ENCODE assay signal across 14 cellular contexts in the genomic region with DNA sequence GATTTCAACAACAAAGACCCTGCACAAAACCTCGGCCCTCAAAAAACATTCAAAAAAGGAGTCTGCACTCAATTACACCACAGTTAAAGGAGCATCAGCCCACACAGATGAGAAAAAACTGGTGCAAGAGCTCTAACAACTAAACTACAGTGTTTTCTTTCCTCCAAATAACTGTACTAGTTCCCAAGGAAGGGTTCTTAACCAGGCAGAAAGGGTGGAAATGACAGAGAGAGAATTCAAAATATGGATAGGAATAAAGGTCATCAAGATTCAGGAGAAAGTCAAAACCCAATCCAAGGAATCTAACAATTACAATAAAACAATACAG.
DNase-seq lines count a peak whose midpoint lies in the region; ATAC-seq, FAIRE-seq and TF ChIP-seq lines count a peak whose summit lies in the region.
"Had no signal": no experiment of that assay in that cellular context is flagged by ENCODE, and none has a peak within 500 bp of the region (broad histone marks: within the 10 kb centered on the region; RNA-seq: fewer than 3 reads in every experiment).

No MANE protein-coding gene starts in this region.

- TF ChIP-seq CTCF in GM23338 (conservative IDR thresholded peaks at IDR 0.05; ENCODE audit: low read depth in 2 of 2) (no peak), RWPE2 (IDR thresholded peaks at IDR 0.05; ENCODE audit: poor library complexity, severe bottlenecking) (peak; percentile 36), endothelial cell of umbilical vein (IDR thresholded peaks at IDR 0.05; ENCODE audit: extremely low read depth in 1 of 2, insufficient read depth in 1 of 2, low read depth in 1 of 2, low read length in 2 of 2) (no peak), osteoblast (IDR thresholded peaks at IDR 0.05; ENCODE audit: extremely low read depth, low read depth, low read length) (no peak), GM20000 (IDR thresholded peaks at IDR 0.05; ENCODE audit: extremely low read depth, missing control alignments) (no peak)
- TF ChIP-seq CTCF in activated CD8-positive, alpha-beta T cell treated with anti-CD3 and anti-CD28 coated beads for 36 hours (IDR thresholded peaks at IDR 0.05): no peak

- no peaks in the 10 kb centered on the region for H3K9me3 ChIP-seq in RWPE2 (ENCODE audit: severe bottlenecking)
- H3K9me3 ChIP-seq in endothelial cell of umbilical vein (replicated peaks; ENCODE audit: control insufficient read depth, insufficient read depth, low read length): no peaks in the 10 kb centered on the region
- no peaks in the 10 kb centered on the region for H3K9me3 ChIP-seq in osteoblast (ENCODE audit: low read depth, low read length)
- H3K9me3 ChIP-seq: BE2C, SJSA1 had no signal

- peaks cover 4% of the 10 kb centered on the region; the same call in 2 of the 3 replicates for H3K4me1 Mint-ChIP-seq in GM23338
- H3K4me1 Mint-ChIP-seq in activated CD8-positive, alpha-beta T cell treated with anti-CD3 and anti-CD28 coated beads for 36 hours (ENCODE audit: low read depth): no peaks in the 10 kb centered on the region
- H3K4me1 Mint-ChIP-seq: CD4-positive, alpha-beta memory T cell had no signal

- H3K4me1 ChIP-seq in GM23338 (ENCODE audit: insufficient read depth) (peaks cover 4% of the 10 kb centered on the region; the same call in 1 of the 2 replicates), RWPE2 (ENCODE audit: insufficient read depth, poor library complexity, severe bottlenecking) (no peaks in the 10 kb centered on the region), endothelial cell of umbilical vein (ENCODE audit: control insufficient read depth, extremely low read depth, insufficient read depth, low read length) (no peaks in the 10 kb centered on the region), osteoblast (ENCODE audit: insufficient read depth, low read length) (peaks cover 3% of the 10 kb centered on the region)
- H3K4me1 ChIP-seq: BE2C, SJSA1 had no signal

- no peak overlapping the region for H3K27ac ChIP-seq in GM23338 (ENCODE audit: low read depth)
- H3K27ac ChIP-seq in RWPE2 (ENCODE audit: poor library complexity, severe bottlenecking): no peak overlapping the region
- no peak overlapping the region for H3K27ac ChIP-seq in endothelial cell of umbilical vein (ENCODE audit: insufficient read depth, low read depth, low read length)
- H3K27ac ChIP-seq in osteoblast (ENCODE audit: low read depth, low read length): no peak overlapping the region
- H3K27ac ChIP-seq: SJSA1 had no signal

- DNase-seq in GM23338 (ENCODE audit: low spot score): no peak
- DNase-seq in RWPE2 (ENCODE audit: low spot score): no peak
- DNase-seq in endothelial cell of umbilical vein (ENCODE audit: low read depth, low spot score): no peak
- no peak for DNase-seq in osteoblast (ENCODE audit: insufficient read length, low spot score, missing footprints)
- DNase-seq in GM20000 (ENCODE audit: low spot score): no peak
- DNase-seq in kidney tubule cell (ENCODE audit: low spot score): no peak
- DNase-seq in activated CD8-positive, alpha-beta T cell treated with anti-CD3 and anti-CD28 coated beads for 36 hours: no peak
- DNase-seq: CD4-positive, alpha-beta memory T cell; NCI-H1436 treated with DMSO at 0.1 percent for 48 hours; NCI-H2081 treated with DMSO at 0.1 percent for 48 hours; NCI-H510A had no signal

- H3K27me3 ChIP-seq in GM23338 (ENCODE audit: insufficient read depth) (no peaks in the 10 kb centered on the region), RWPE2 (ENCODE audit: insufficient read depth, poor library complexity, severe bottlenecking) (no peaks in the 10 kb centered on the region), endothelial cell of umbilical vein (ENCODE audit: control insufficient read depth in 2 of 2, insufficient read depth in 2 of 2, low read length in 2 of 2) (no peaks in the 10 kb centered on the region), osteoblast (ENCODE audit: insufficient read depth, low read length) (no peaks in the 10 kb centered on the region)
- H3K27me3 ChIP-seq: BE2C, SJSA1 had no signal

- dilution Hi-C loops in endothelial cell of umbilical vein (cut with MboI; ENCODE audit: extremely low pct_ligation_motif_present, low sequenced_read_pairs): no loop called here

- no peak overlapping the region for H3K9ac ChIP-seq in endothelial cell of umbilical vein (replicated peaks; ENCODE audit: extremely low read depth, insufficient read depth, low read length)

- TF ChIP-seq POLR2A in endothelial cell of umbilical vein (IDR thresholded peaks at IDR 0.05; ENCODE audit: low read depth, low read length): no peak

- CTCF ChIA-PET in endothelial cell of umbilical vein (lab: Charles Lee): interaction anchor here (1.0 to 3.3 kb wide), 9 partner anchors 11 to 971 kb away, joined by 3 to 55 read pairs (median 7); a partner anchor contains a TSS
- CTCF ChIA-PET in activated CD8-positive, alpha-beta T cell treated with anti-CD3 and anti-CD28 coated beads for 36 hours (lab: Charles Lee): no interaction called here

- H3K4me2 ChIP-seq in GM23338 (peak overlapping the region; percentile 58), endothelial cell of umbilical vein (ENCODE audit: insufficient read depth, low read length) (no peak overlapping the region), osteoblast (ENCODE audit: insufficient read depth, low read length) (peak overlapping the region; percentile 39)

- H4K20me1 ChIP-seq in GM23338 (replicated peaks; ENCODE audit: insufficient read depth) (no peaks in the 10 kb centered on the region), endothelial cell of umbilical vein (replicated peaks; ENCODE audit: control insufficient read depth, extremely low read depth, insufficient read depth, low read length) (no peaks in the 10 kb centered on the region), osteoblast (ENCODE audit: insufficient read depth, low read length) (no peaks in the 10 kb centered on the region)

- H3K79me2 ChIP-seq in GM23338 (replicated peaks; ENCODE audit: insufficient read depth): no peaks in the 10 kb centered on the region
- no peaks in the 10 kb centered on the region for H3K79me2 ChIP-seq in endothelial cell of umbilical vein (ENCODE audit: control insufficient read depth, insufficient read depth, low read length)
- no peaks in the 10 kb centered on the region for H3K79me2 ChIP-seq in osteoblast (ENCODE audit: insufficient read depth, low read length)

- no peak overlapping the region for H3K4me3 Mint-ChIP-seq in GM23338
- H3K4me3 Mint-ChIP-seq in activated CD8-positive, alpha-beta T cell treated with anti-CD3 and anti-CD28 coated beads for 36 hours: no peak overlapping the region
- H3K4me3 Mint-ChIP-seq: CD4-positive, alpha-beta memory T cell had no signal

- H3K4me3 ChIP-seq in GM23338 (no peak overlapping the region), RWPE2 (ENCODE audit: severe bottlenecking) (no peak overlapping the region), endothelial cell of umbilical vein (replicated peaks in 1 of 3; ENCODE audit: insufficient read depth in 1 of 3, low read depth in 1 of 3, low read length in 3 of 3) (no peak overlapping the region), osteoblast (ENCODE audit: insufficient read depth, low read length) (no peak overlapping the region)
- H3K4me3 ChIP-seq: SJSA1 had no signal

- peaks cover 9% of the 10 kb centered on the region; the same call in 1 of the 3 replicates for H3K36me3 Mint-ChIP-seq in GM23338 (ENCODE audit: low read depth)
- no peaks in the 10 kb centered on the region for H3K36me3 Mint-ChIP-seq in activated CD8-positive, alpha-beta T cell treated with anti-CD3 and anti-CD28 coated beads for 36 hours (ENCODE audit: low read depth)
- H3K36me3 Mint-ChIP-seq: CD4-positive, alpha-beta memory T cell had no signal

- no peaks in the 10 kb centered on the region for H3K9me2 ChIP-seq in GM23338 (ENCODE audit: insufficient read depth)

- no peaks in the 10 kb centered on the region for H3F3A ChIP-seq in GM23338 (replicated peaks; ENCODE audit: low read depth)

- POLR2A ChIA-PET in endothelial cell of umbilical vein (lab: Charles Lee): no interaction called here
- POLR2A ChIA-PET in activated CD8-positive, alpha-beta T cell treated with anti-CD3 and anti-CD28 coated beads for 36 hours (lab: Charles Lee): no interaction called here

- H3K36me3 ChIP-seq in GM23338 (ENCODE audit: insufficient read depth): no peaks in the 10 kb centered on the region
- no peaks in the 10 kb centered on the region for H3K36me3 ChIP-seq in RWPE2 (ENCODE audit: low read depth)
- no peaks in the 10 kb centered on the region for H3K36me3 ChIP-seq in endothelial cell of umbilical vein (ENCODE audit: control insufficient read depth in 2 of 2, extremely low read depth in 1 of 2, insufficient read depth in 2 of 2, low read length in 2 of 2)
- no peaks in the 10 kb centered on the region for H3K36me3 ChIP-seq in osteoblast (ENCODE audit: insufficient read depth, low read length)
- H3K36me3 ChIP-seq: BE2C, SJSA1 had no signal

- H2AFZ ChIP-seq in GM23338 (peak overlapping the region; percentile 83; the same call in 1 of the 2 replicates), endothelial cell of umbilical vein (ENCODE audit: low read depth, low read length) (peak overlapping the region; percentile 79), osteoblast (ENCODE audit: low read length) (peak overlapping the region; percentile 84)

- peaks cover 12% of the 10 kb centered on the region for H3K9me3 Mint-ChIP-seq in GM23338
- H3K9me3 Mint-ChIP-seq in activated CD8-positive, alpha-beta T cell treated with anti-CD3 and anti-CD28 coated beads for 36 hours: peaks cover 17% of the 10 kb centered on the region

- no peak overlapping the region for H3K27ac Mint-ChIP-seq in GM23338
- H3K27ac Mint-ChIP-seq in activated CD8-positive, alpha-beta T cell treated with anti-CD3 and anti-CD28 coated beads for 36 hours: no peak overlapping the region
- H3K27ac Mint-ChIP-seq: CD4-positive, alpha-beta memory T cell had no signal

- H3K9me1 ChIP-seq in endothelial cell of umbilical vein (replicated peaks; ENCODE audit: control insufficient read depth, extremely low read depth, insufficient read depth, low read length): no peaks in the 10 kb centered on the region

- intact Hi-C loops in endothelial cell of umbilical vein (cut with micrococcal nuclease): loop anchor here (5.0 to 10.0 kb wide), 3 partner anchors 181 to 941 kb away; a partner anchor contains a TSS
- intact Hi-C loops in activated CD8-positive, alpha-beta T cell treated with anti-CD3 and anti-CD28 coated beads for 36 hours (cut with micrococcal nuclease): no loop called here

- BruUV-seq in endothelial cell of umbilical vein (replicated peaks; lab: Mats Ljungman, UMichigan): no TSS peak

- no peak for ATAC-seq in GM23338
- ATAC-seq in RWPE2 (ENCODE audit: low read depth): no peak
- no peak for ATAC-seq in activated CD8-positive, alpha-beta T cell treated with anti-CD3 and anti-CD28 coated beads for 36 hours
- ATAC-seq: HCT116 had no signal

- no peaks in the 10 kb centered on the region for H3K27me3 Mint-ChIP-seq in GM23338 (ENCODE audit: insufficient read depth, low read depth, poor library complexity)
- H3K27me3 Mint-ChIP-seq in activated CD8-positive, alpha-beta T cell treated with anti-CD3 and anti-CD28 coated beads for 36 hours: no peaks in the 10 kb centered on the region
- H3K27me3 Mint-ChIP-seq: CD4-positive, alpha-beta memory T cell had no signal

- no peak for FAIRE-seq in endothelial cell of umbilical vein (lab: Jason Lieb, UNC)

TF ChIP-seq in GM23338, 12 proteins besides CTCF, POLR2A, EP300 and RAD21 (continues in another document):
- no peak for TF ChIP-seq CREB1 (CRISPR knock-in tag; IDR thresholded peaks at IDR 0.05; ENCODE audit: low read depth)

TF ChIP-seq in endothelial cell of umbilical vein, 7 proteins besides CTCF, POLR2A, EP300 and RAD21 (continues in another document):
- TF ChIP-seq GATA2 (IDR thresholded peaks at IDR 0.05; ENCODE audit: insufficient read depth, insufficient read length, low read depth, low read length): no peak
